ENCODE assay signal across 8 cellular contexts in genomic region chr17:74677558-74678466, GRCh38. TPM values are rescaled to one million over a fixed set of nuclear protein-coding genes. Genes with fewer than 3 reads are reported as not detected.
DNase-seq lines count a peak whose midpoint lies in the region; ATAC-seq, FAIRE-seq and TF ChIP-seq lines count a peak whose summit lies in the region.

No MANE protein-coding gene starts in this region.

- DNase-seq in DMS79 (lab: John Stamatoyannopoulos, UW) = peak; percentile 68
- DNase-seq in NCI-H187 (lab: John Stamatoyannopoulos, UW) = peak; percentile 55 to 59
- DNase-seq in bronchial epithelial cell (ENCODE audit: low read depth) = peak; percentile 17
- DNase-seq in mucosa of gallbladder (ENCODE audit: low spot score) = peak; percentile 22
- DNase-seq in central memory CD4-positive, alpha-beta T cell = no peak
- DNase-seq in stimulated activated CD4-positive, alpha-beta T cell treated with anti-CD3 and anti-CD28 coated beads, Interleukin-4, amount 100 ng/mL, for 1 hour = no peak
- no peak for DNase-seq in glomerular visceral epithelial cell (ENCODE audit: extremely low spot score)

- no peak for ATAC-seq in HG03280 (IDR thresholded peaks at IDR 0.05; ENCODE audit: unreplicated experiment)

- FAIRE-seq in bronchial epithelial cell (lab: Jason Lieb, UNC) = no peak

- H3K4me3 ChIP-seq in bronchial epithelial cell (ENCODE audit: low read depth, low read length) = no peak overlapping the region

- TF ChIP-seq CTCF in bronchial epithelial cell (IDR thresholded peaks at IDR 0.05; ENCODE audit: insufficient read depth, low read length, severe bottlenecking) = no peak

- H3K36me3 ChIP-seq in bronchial epithelial cell (ENCODE audit: control insufficient read depth, insufficient read depth, low read length) = no peaks in the 10 kb centered on the region

- H3K27me3 ChIP-seq in bronchial epithelial cell (ENCODE audit: control insufficient read depth, insufficient read depth, low read length) = no peaks in the 10 kb centered on the region

RNA-seq across cellular contexts. Expression of gene CD300LF, which starts 34.9 kb away (rescaled TPM):
- total RNA-seq in bronchial epithelial cell (not detected in 2 replicates), mucosa of gallbladder (1.8 TPM)

RNA-seq across cellular contexts. Expression of gene CD300E, which starts 54.3 kb away (rescaled TPM):
- total RNA-seq in bronchial epithelial cell (not detected in 2 replicates), mucosa of gallbladder (0.35 TPM)

RNA-seq across cellular contexts. Expression of gene RAB37, which starts 59.2 kb away (rescaled TPM):
- under 0.01 and 0.38 TPM in 2 replicates for total RNA-seq in bronchial epithelial cell
- 5.1 TPM for total RNA-seq in mucosa of gallbladder

Comparison
In these comparisons a context has a peak if more than half of its experiments do, and no peak if none do; other contexts are left out.
1. DNase-seq: peak in DMS79 (single experiment), NCI-H187 (2 of 2), bronchial epithelial cell (single experiment) and mucosa of gallbladder (single experiment); none in central memory CD4-positive, alpha-beta T cell (single experiment), stimulated activated CD4-positive, alpha-beta T cell treated with anti-CD3 and anti-CD28 coated beads, Interleukin-4, amount 100 ng/mL, for 1 hour (single experiment) and glomerular visceral epithelial cell (single experiment).